In the genomic region with DNA sequence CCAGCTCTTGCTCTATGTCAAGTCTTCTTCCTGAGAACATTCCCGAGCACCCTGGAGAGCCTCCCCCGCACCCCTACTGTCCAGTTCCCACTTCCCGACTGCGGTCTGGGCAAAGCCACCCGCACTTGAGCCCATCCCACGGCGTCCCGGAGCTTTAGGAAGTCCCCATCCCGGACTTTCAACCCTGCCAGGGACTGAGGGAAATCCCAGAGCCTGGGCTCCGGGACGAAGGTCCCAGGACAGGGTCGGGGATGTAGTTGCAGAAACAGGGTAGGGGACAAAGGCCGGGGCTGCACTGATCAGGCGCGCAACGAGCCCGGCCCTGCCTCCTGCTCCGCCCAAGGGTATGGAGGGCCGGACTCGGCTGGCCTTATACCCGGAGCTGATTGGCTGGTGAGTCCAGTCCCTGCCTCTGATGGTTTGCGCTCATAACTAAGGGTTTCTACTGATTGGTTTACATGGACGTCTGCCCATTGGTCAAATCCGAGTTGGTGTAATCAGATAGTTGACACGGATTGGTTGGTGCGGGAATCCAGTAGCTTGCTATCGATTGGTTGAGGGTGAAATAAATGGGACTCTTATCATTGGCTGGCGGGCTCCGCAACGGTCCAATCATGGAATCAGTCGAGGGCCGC, we compare ENCODE assay signal across 8 cellular contexts. TPM values are rescaled to one million over a fixed set of nuclear protein-coding genes. Genes with fewer than 3 reads are reported as not detected.
DNase-seq lines count a peak whose midpoint lies in the region; ATAC-seq, FAIRE-seq and TF ChIP-seq lines count a peak whose summit lies in the region.

No MANE protein-coding gene starts in this region.

- H3K27ac ChIP-seq in hepatocyte (peak overlapping the region; percentile 87), rectal smooth muscle tissue (ENCODE audit: low read depth, low read length) (peak overlapping the region; percentile 96), aorta (ENCODE audit: low read depth in 1 of 2, low read length in 2 of 2) (peak overlapping the region; percentile 14 to 54)

- H3K4me3 ChIP-seq in hepatocyte (peak overlapping the region; percentile 5), rectal smooth muscle tissue (ENCODE audit: low read length) (peak overlapping the region; percentile 98), aorta (ENCODE audit: low read length in 2 of 2) (peak overlapping the region in 1 of 2 donors; percentile 71)

- H3K9me2 ChIP-seq in hepatocyte (replicated peaks; ENCODE audit: insufficient read depth) = no peaks in the 10 kb centered on the region

- WGBS in hepatocyte (ENCODE audit: low lambda C conversion rate, missing lambda C conversion rate) = 4% methylated on average over 30 of the region's 32 CpGs
- 0 to 1% methylated on average over 32 of the region's 32 CpGs for WGBS in aorta, 2 donors

- peak overlapping the region; percentile 93 for H3K9ac ChIP-seq in rectal smooth muscle tissue (ENCODE audit: low read length)

- H3K4me2 ChIP-seq in hepatocyte = peak overlapping the region; percentile 83

- no peaks in the 10 kb centered on the region for H3K9me3 ChIP-seq in hepatocyte (ENCODE audit: low read depth)
- H3K9me3 ChIP-seq in aorta (ENCODE audit: control insufficient read depth, low read length) = no peaks in the 10 kb centered on the region

- H3K4me1 ChIP-seq in hepatocyte (ENCODE audit: insufficient read depth) = peaks cover 27% of the 10 kb centered on the region
- H3K4me1 ChIP-seq in rectal smooth muscle tissue (ENCODE audit: control insufficient read depth, insufficient read depth, low read length) = peaks cover 4% of the 10 kb centered on the region
- H3K4me1 ChIP-seq in aorta (ENCODE audit: control insufficient read depth in 1 of 2, insufficient read depth in 2 of 2, low read length in 2 of 2) = peaks cover 0 to 2% of the 10 kb centered on the region in 2 donors

- FAIRE-seq in GM18507 (lab: Jason Lieb, UNC) = peak; percentile 99

- intact Hi-C loops in aorta (cut with DNase I) = loop anchor here (1.0 to 5.0 kb wide), 4 partner anchors 32 to 96 kb away; a partner anchor contains a TSS

- ATAC-seq in HG02973 (IDR thresholded peaks at IDR 0.05; ENCODE audit: unreplicated experiment) (peak; percentile 82), aorta (ENCODE audit: low FRiP score) (peak; percentile 97)

- DNase-seq in GM18507 (ENCODE audit: extremely low spot score, insufficient read length, low read depth) (peak; percentile 84), NCI-H1930 (lab: John Stamatoyannopoulos, UW) (peak; percentile 97), T1000 (lab: John Stamatoyannopoulos, UW) (peak; percentile 94), astrocyte of the hippocampus (ENCODE audit: low read depth, low spot score) (peak; percentile 100), hepatocyte (ENCODE audit: low spot score) (peak; percentile 99), aorta (peak; percentile 96 to 98)

- no peaks in the 10 kb centered on the region for H4K20me1 ChIP-seq in hepatocyte (ENCODE audit: insufficient read depth, poor library complexity, severe bottlenecking)

- H3K36me3 ChIP-seq in hepatocyte (replicated peaks; ENCODE audit: insufficient read depth, low read depth) (no peaks in the 10 kb centered on the region), rectal smooth muscle tissue (ENCODE audit: control insufficient read depth, insufficient read depth, low read length) (no peaks in the 10 kb centered on the region), aorta (ENCODE audit: control insufficient read depth in 1 of 2, insufficient read depth in 2 of 2, low read length in 1 of 2) (no peaks in the 10 kb centered on the region)

- peaks cover 7% of the 10 kb centered on the region for H3K79me2 ChIP-seq in hepatocyte

- H3K27me3 ChIP-seq in hepatocyte = no peaks in the 10 kb centered on the region
- H3K27me3 ChIP-seq in rectal smooth muscle tissue (ENCODE audit: control insufficient read depth, insufficient read depth, low read length) = peaks cover 3% of the 10 kb centered on the region
- H3K27me3 ChIP-seq in aorta (ENCODE audit: control insufficient read depth in 1 of 2, insufficient read depth in 2 of 2, low read length in 1 of 2) = no peaks in the 10 kb centered on the region

- H2AFZ ChIP-seq in hepatocyte = peak overlapping the region; percentile 36

- no peak for TF ChIP-seq CTCF in hepatocyte (IDR thresholded peaks at IDR 0.05; ENCODE audit: poor library complexity)

RNA-seq across cellular contexts. Expression of a gene that starts 0.8 kb away (rescaled TPM):
- total RNA-seq in hepatocyte (11.2 and 16.6 TPM in 2 replicates), aorta (10 to 100 TPM; 13.5 to 14.3 TPM)
- polyA plus RNA-seq in hepatocyte (17.0 and 21.9 TPM in 2 replicates), aorta (10 to 100 TPM; 16.0 to 17.9 TPM)

RNA-seq across cellular contexts. Expression of a gene that starts 3.9 kb away (rescaled TPM):
- total RNA-seq in hepatocyte (27.5 and 28.1 TPM in 2 replicates), aorta (1 to 10 TPM; 1.9 to 2.2 TPM)
- polyA plus RNA-seq in hepatocyte (34.4 and 45.2 TPM in 2 replicates), aorta (10 to 100 TPM in 1 of 2 donors, under 1 TPM in 1; 0.13 to 27.8 TPM)

RNA-seq across cellular contexts. Expression of a gene that starts 38.1 kb away (rescaled TPM):
- total RNA-seq in hepatocyte = 1.2 and 6.3 TPM in 2 replicates
- 2.4 and 2.8 TPM in 2 replicates for polyA plus RNA-seq in hepatocyte
- under 1 TPM in 1 of 2 donors, not detected in 1; 0.84 TPM for total RNA-seq in aorta
- polyA plus RNA-seq in aorta = not detected

RNA-seq across cellular contexts. Expression of a gene that starts 40.3 kb away (rescaled TPM):
- total RNA-seq in hepatocyte = not detected in 2 replicates
- 0.55 TPM in 1 of 2 replicates, not detected in the other for polyA plus RNA-seq in hepatocyte
- under 1 TPM in 1 of 2 donors, not detected in 1; 0.26 TPM for total RNA-seq in aorta
- polyA plus RNA-seq in aorta = 1 to 10 TPM in 1 of 2 donors, under 1 TPM in 1; 0.23 to 1.4 TPM

RNA-seq across cellular contexts. Expression of a gene that starts 57.8 kb away (rescaled TPM):
- total RNA-seq in hepatocyte = 71.8 and 81.7 TPM in 2 replicates
- polyA plus RNA-seq in hepatocyte = 111 and 114 TPM in 2 replicates
- 10 to 100 TPM; 66.5 to 69.7 TPM for total RNA-seq in aorta
- 10 to 100 TPM; 37.7 to 48.6 TPM for polyA plus RNA-seq in aorta

Comparison
In these comparisons a context has a peak if more than half of its experiments do, and no peak if none do; other contexts are left out.
1. H3K27ac ChIP-seq: peak in every context shown above with its lines; median percentile 96 in rectal smooth muscle tissue; 87 in hepatocyte; 34 in aorta.